Comparison of ENCODE assay signal across 11 cellular contexts in the genomic region with DNA sequence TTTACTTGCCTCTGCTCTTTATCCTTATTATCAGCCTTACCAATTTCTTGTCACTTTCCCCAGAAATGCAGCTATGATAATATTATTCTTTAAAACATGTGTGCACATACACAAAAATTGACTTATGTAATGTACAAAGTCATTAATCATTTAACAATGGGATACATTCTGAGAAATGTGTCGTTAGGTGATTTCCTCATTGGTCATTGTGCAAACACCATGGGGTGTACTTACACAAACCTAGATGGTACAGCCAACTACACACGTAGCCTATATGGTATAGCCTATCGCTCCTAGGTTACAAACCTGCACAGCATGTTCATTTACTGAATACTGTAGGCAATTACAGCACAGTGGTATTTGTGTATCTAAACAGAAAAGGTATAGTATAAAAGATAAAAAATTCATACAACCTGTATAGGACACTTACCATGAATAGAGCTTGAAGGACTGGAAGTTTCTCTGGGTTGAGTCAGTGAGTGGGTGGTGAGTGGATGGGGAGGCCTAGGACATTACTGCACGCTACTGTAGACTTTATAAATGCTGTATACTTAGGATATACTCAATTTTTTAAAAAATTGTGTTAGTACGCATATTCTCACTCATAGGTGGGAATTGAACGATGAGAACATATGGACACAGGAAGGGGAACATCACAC.
"Had no signal": no experiment of that assay in that cellular context is flagged by ENCODE, and none has a peak within 500 bp of the region (broad histone marks: within the 10 kb centered on the region; RNA-seq: fewer than 3 reads in every experiment).

No MANE protein-coding gene starts in this region.

- DNase-seq: activated CD4-positive, alpha-beta T cell treated with anti-CD3 and anti-CD28 coated beads, Interleukin-2, amount 50 U/mL, for 48 hours; activated CD4-positive, CD25-positive, alpha-beta regulatory T cell treated with anti-CD3 and anti-CD28 coated beads, Interleukin-2, amount 50 U/mL, for 72 hours; activated naive CD8-positive, alpha-beta T cell treated with anti-CD3 and anti-CD28 coated beads, Interleukin-2, amount 50 U/mL, for 24 hours; activated T-cell treated with anti-CD3 and anti-CD28 coated beads, Interleukin-2, amount 50 U/mL, for 48 hours; heart right ventricle; left ventricle myocardium inferior; mesenchymal stem cell; nephron progenitor cell; stimulated activated CD4-positive, alpha-beta T cell treated with anti-CD3 and anti-CD28 coated beads, Interleukin-2, amount 100 ng/mL, for 48 hours had no signal

- H3K36me3 ChIP-seq: ascending aorta, heart right ventricle, left ventricle myocardium inferior, thoracic aorta had no signal

- H3K27ac ChIP-seq: ascending aorta, heart right ventricle, left ventricle myocardium inferior, thoracic aorta had no signal

- H3K4me3 ChIP-seq: ascending aorta, heart right ventricle, left ventricle myocardium inferior, thoracic aorta had no signal

- H3K27me3 ChIP-seq: ascending aorta, heart right ventricle had no signal

- H3K9me3 ChIP-seq: ascending aorta, heart right ventricle, left ventricle myocardium inferior, thoracic aorta had no signal

- ATAC-seq: activated naive CD8-positive, alpha-beta T cell treated with anti-CD3 and anti-CD28 coated beads, Interleukin-2, amount 50 U/mL, for 24 hours; heart right ventricle had no signal
